ENCODE assay signal across 27 cellular contexts in the genomic region with DNA sequence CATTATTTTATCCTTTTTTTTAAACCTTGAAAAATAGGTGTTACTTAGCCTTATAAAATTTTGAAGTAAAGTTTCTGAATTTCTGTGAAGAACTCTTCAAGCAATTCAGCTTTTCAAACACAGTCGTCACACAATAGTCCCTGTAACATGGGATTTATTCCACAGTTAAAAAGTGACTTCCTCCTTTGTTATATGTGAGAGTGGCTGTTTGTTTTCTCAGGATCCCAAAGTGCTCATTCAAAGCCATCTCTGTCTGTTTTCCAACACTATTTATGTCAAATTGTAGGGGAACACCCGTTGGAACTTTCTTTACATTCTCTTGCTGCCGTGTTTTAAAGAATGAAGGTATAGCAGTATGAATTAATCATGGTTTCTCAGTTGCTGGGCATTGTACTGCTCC.
"Had no signal": no experiment of that assay in that cellular context is flagged by ENCODE, and none has a peak within 500 bp of the region (broad histone marks: within the 10 kb centered on the region; RNA-seq: fewer than 3 reads in every experiment).

No MANE protein-coding gene starts in this region.

- H3K4me3 ChIP-seq: coronary artery, gastrocnemius medialis, heart left ventricle, hepatocyte, lung, right lobe of liver, testis, tibial artery had no signal

- H3K9me3 Mint-ChIP-seq: effector memory CD8-positive, alpha-beta T cell; stimulated activated naive CD8-positive, alpha-beta T cell treated with anti-CD3 and anti-CD28 coated beads, Interleukin-15, amount 100 ng/mL, for 72 hours had no signal

- H3K79me2 ChIP-seq: hepatocyte had no signal

- H3K4me3 Mint-ChIP-seq: effector memory CD8-positive, alpha-beta T cell; naive thymus-derived CD8-positive, alpha-beta T cell; stimulated activated naive CD8-positive, alpha-beta T cell treated with anti-CD3 and anti-CD28 coated beads, Interleukin-15, amount 100 ng/mL, for 72 hours; type B pancreatic cell had no signal

- DNase-seq: dermis blood vessel endothelial cell; effector memory CD8-positive, alpha-beta T cell; erythroblast; foreskin fibroblast; gastrocnemius medialis; heart left ventricle; kidney; mesendoderm; midbrain; naive thymus-derived CD8-positive, alpha-beta T cell; nucleus accumbens; right lobe of liver; small intestine; stimulated activated CD4-positive, alpha-beta T cell treated with anti-CD3 and anti-CD28 coated beads, Interleukin-12 subunit alpha, Interleukin-12 subunit beta, amount 100 ng/mL, for 4 hours; stimulated activated CD4-positive, alpha-beta T cell treated with anti-CD3 and anti-CD28 coated beads, Interleukin-1b, Interleukin-23, amount 100 ng/mL, for 48 hours; stimulated activated CD4-positive, alpha-beta T cell treated with anti-CD3 and anti-CD28 coated beads, Interleukin-4, amount 100 ng/mL, for 1 hour; stimulated activated CD8-positive, alpha-beta memory T cell treated with anti-CD3 and anti-CD28 coated beads, Interleukin-4, amount 100 ng/mL, for 48 hours; stimulated activated naive CD4-positive, alpha-beta T cell; stimulated activated naive CD8-positive, alpha-beta T cell treated with anti-CD3 and anti-CD28 coated beads, Interleukin-15, amount 100 ng/mL, for 72 hours; testis; tibial artery had no signal

- H2AFZ ChIP-seq: hepatocyte had no signal

- H3K27ac ChIP-seq: coronary artery, gastrocnemius medialis, heart left ventricle, hepatocyte, right lobe of liver, testis, tibial artery had no signal

- H3K4me2 ChIP-seq: hepatocyte had no signal

- H3K27ac Mint-ChIP-seq: effector memory CD8-positive, alpha-beta T cell; naive thymus-derived CD8-positive, alpha-beta T cell; stimulated activated naive CD8-positive, alpha-beta T cell treated with anti-CD3 and anti-CD28 coated beads, Interleukin-15, amount 100 ng/mL, for 72 hours; type B pancreatic cell had no signal

- H3K4me1 ChIP-seq: gastrocnemius medialis, right lobe of liver, testis, tibial artery had no signal

- H3K36me3 ChIP-seq: gastrocnemius medialis, heart left ventricle, right lobe of liver, tibial artery had no signal

- ATAC-seq: effector memory CD8-positive, alpha-beta T cell; gastrocnemius medialis; heart left ventricle; left lobe of liver; naive thymus-derived CD8-positive, alpha-beta T cell; right lobe of liver; stimulated activated naive CD8-positive, alpha-beta T cell treated with anti-CD3 and anti-CD28 coated beads, Interleukin-15, amount 100 ng/mL, for 72 hours had no signal

- FAIRE-seq: endometrium, kidney, small intestine had no signal

- H3K4me1 Mint-ChIP-seq: stimulated activated naive CD8-positive, alpha-beta T cell treated with anti-CD3 and anti-CD28 coated beads, Interleukin-15, amount 100 ng/mL, for 72 hours had no signal

- H3K36me3 Mint-ChIP-seq: type B pancreatic cell had no signal

- H3K27me3 Mint-ChIP-seq: effector memory CD8-positive, alpha-beta T cell; naive thymus-derived CD8-positive, alpha-beta T cell; stimulated activated naive CD8-positive, alpha-beta T cell treated with anti-CD3 and anti-CD28 coated beads, Interleukin-15, amount 100 ng/mL, for 72 hours; type B pancreatic cell had no signal

- H3K9me3 ChIP-seq: gastrocnemius medialis, right lobe of liver, testis, tibial artery had no signal

- H3K27me3 ChIP-seq: gastrocnemius medialis, heart left ventricle, hepatocyte, right lobe of liver, testis, tibial artery had no signal
